35 cellular contexts compared by ENCODE assay signal in genomic region chr20:45212831-45213230, GRCh38. TPM values are rescaled to one million over a fixed set of nuclear protein-coding genes. Genes with fewer than 3 reads are reported as not detected.
"Had no signal": no experiment of that assay in that cellular context is flagged by ENCODE, and none has a peak within 500 bp of the region (broad histone marks: within the 10 kb centered on the region; RNA-seq: fewer than 3 reads in every experiment).

No MANE protein-coding gene starts in this region.

- FAIRE-seq: TTC549 had no signal

- H3K4me1 ChIP-seq: ascending aorta had no signal

- H3K9me3 ChIP-seq: ascending aorta had no signal

- H3K36me3 ChIP-seq: ascending aorta, cardiac muscle cell had no signal

- ATAC-seq: activated CD8-positive, alpha-beta T cell treated with anti-CD3 and anti-CD28 coated beads for 36 hours; activated naive CD8-positive, alpha-beta T cell treated with anti-CD3 and anti-CD28 coated beads, Interleukin-2, amount 50 U/mL, for 24 hours; activated T-cell treated with anti-CD3 and anti-CD28 coated beads, Interleukin-2, amount 50 U/mL, for 4 hours; activated T-cell treated with anti-CD3 and anti-CD28 coated beads, Interleukin-2, amount 50 U/mL, for 72 hours; activated T-helper 17 cell treated with anti-CD3 and anti-CD28 coated beads, Interleukin-2, amount 50 U/mL, for 72 hours had no signal

- H3K27me3 ChIP-seq: ascending aorta had no signal

- DNase-seq: activated B cell treated with CpG ODN at 0.5 μM for 24 hours; activated CD4-positive, alpha-beta memory T cell treated with anti-CD3 and anti-CD28 coated beads for 36 hours; activated CD4-positive, alpha-beta T cell treated with anti-CD3 and anti-CD28 coated beads for 4 hours; activated CD4-positive, alpha-beta T cell treated with anti-CD3 and anti-CD28 coated beads, Interleukin-2, amount 10 ng/mL, durations not matched to agents 24 days and 14 days; activated CD4-positive, alpha-beta T cell treated with anti-CD3 and anti-CD28 coated beads, Interleukin-2, amount 50 U/mL, for 1 hour; activated CD4-positive, alpha-beta T cell treated with anti-CD3 and anti-CD28 coated beads, Interleukin-2, amount 50 U/mL, for 4 hours; activated CD4-positive, CD25-positive, alpha-beta regulatory T cell treated with anti-CD3 and anti-CD28 coated beads, Interleukin-2, amount 50 U/mL, for 72 hours; activated CD8-positive, alpha-beta memory T cell treated with anti-CD3 and anti-CD28 coated beads, Interleukin-2, amount 50 U/mL, for 4 hours; activated CD8-positive, alpha-beta T cell treated with anti-CD3 and anti-CD28 coated beads for 36 hours; activated effector memory CD4-positive, alpha-beta T cell treated with anti-CD3 and anti-CD28 coated beads, Interleukin-2, amount 50 U/mL, for 16 hours; activated gamma-delta T cell treated with Interleukin-2 at 50 U/mL for 16 hours; activated naive CD4-positive, alpha-beta T cell; activated naive CD4-positive, alpha-beta T cell treated with anti-CD3 and anti-CD28 coated beads for 36 hours; activated naive CD8-positive, alpha-beta T cell treated with anti-CD3 and anti-CD28 coated beads, Interleukin-2, amount 10 ng/mL, durations not matched to agents 7 days and 5 days; activated naive CD8-positive, alpha-beta T cell treated with anti-CD3 and anti-CD28 coated beads, Interleukin-2, amount 50 U/mL, for 24 hours; activated T-cell treated with anti-CD3 and anti-CD28 coated beads for 4 hours; activated T-cell treated with anti-CD3 and anti-CD28 coated beads, Interleukin-2, amount 50 U/mL, for 1 hour; activated T-cell treated with anti-CD3 and anti-CD28 coated beads, Interleukin-2, amount 50 U/mL, for 4 hours; activated T-cell treated with anti-CD3 and anti-CD28 coated beads, Interleukin-2, amount 50 U/mL, for 72 hours; amygdala; anterior cingulate cortex; caudate nucleus; cerebellar nuclear complex; T-helper 2 cell; T-helper 9 cell had no signal

- H3K4me3 ChIP-seq: ascending aorta, cardiac muscle cell had no signal

- H3K27ac ChIP-seq: ascending aorta, cardiac muscle cell, VCaP had no signal

RNA-seq across cellular contexts. Expression of gene SEMG1, which starts 6.0 kb away (rescaled TPM):
- total RNA-seq: activated B cell treated with CpG ODN at 0.5 μM for 24 hours; activated CD4-positive, alpha-beta memory T cell treated with anti-CD3 and anti-CD28 coated beads for 36 hours; activated CD4-positive, alpha-beta T cell treated with anti-CD3 and anti-CD28 coated beads, Interleukin-2, amount 10 ng/mL, durations not matched to agents 24 days and 14 days; activated CD8-positive, alpha-beta memory T cell treated with anti-CD3 and anti-CD28 coated beads for 36 hours; activated CD8-positive, alpha-beta T cell treated with anti-CD3 and anti-CD28 coated beads for 36 hours; activated naive CD4-positive, alpha-beta T cell treated with anti-CD3 and anti-CD28 coated beads for 36 hours; activated naive CD8-positive, alpha-beta T cell treated with anti-CD3 and anti-CD28 coated beads, Interleukin-2, amount 10 ng/mL, durations not matched to agents 7 days and 5 days; activated T-cell treated with anti-CD3 and anti-CD28 coated beads, Interleukin-2, amount 50 U/mL, for 4 hours; activated T-cell treated with anti-CD3 and anti-CD28 coated beads, Interleukin-2, amount 50 U/mL, for 72 hours; activated T-helper 1 cell treated with anti-CD3 and anti-CD28 coated beads, Interleukin-12 subunit alpha, Interleukin-12 subunit beta, Interleukin-2, Interleukin-4 antibody, amounts not matched to agents 30 ng/mL and 10 ng/mL and 1 ng/mL, durations not matched to agents 14 hours and 24 hours and 36 hours; activated T-helper 17 cell treated with anti-CD3 and anti-CD28 coated beads, Interleukin-2, amount 50 U/mL, for 72 hours; ascending aorta; bronchial epithelial cell; cardiac muscle cell; chondrocyte had no signal
- polyA plus RNA-seq: adipose tissue, cardiac muscle cell had no signal

RNA-seq across cellular contexts. Expression of gene SEMG2, which starts 8.3 kb away (rescaled TPM):
- total RNA-seq: activated B cell treated with CpG ODN at 0.5 μM for 24 hours; activated CD4-positive, alpha-beta memory T cell treated with anti-CD3 and anti-CD28 coated beads for 36 hours; activated CD4-positive, alpha-beta T cell treated with anti-CD3 and anti-CD28 coated beads, Interleukin-2, amount 10 ng/mL, durations not matched to agents 24 days and 14 days; activated CD8-positive, alpha-beta memory T cell treated with anti-CD3 and anti-CD28 coated beads for 36 hours; activated CD8-positive, alpha-beta T cell treated with anti-CD3 and anti-CD28 coated beads for 36 hours; activated naive CD4-positive, alpha-beta T cell treated with anti-CD3 and anti-CD28 coated beads for 36 hours; activated naive CD8-positive, alpha-beta T cell treated with anti-CD3 and anti-CD28 coated beads, Interleukin-2, amount 10 ng/mL, durations not matched to agents 7 days and 5 days; activated T-cell treated with anti-CD3 and anti-CD28 coated beads, Interleukin-2, amount 50 U/mL, for 4 hours; activated T-cell treated with anti-CD3 and anti-CD28 coated beads, Interleukin-2, amount 50 U/mL, for 72 hours; activated T-helper 1 cell treated with anti-CD3 and anti-CD28 coated beads, Interleukin-12 subunit alpha, Interleukin-12 subunit beta, Interleukin-2, Interleukin-4 antibody, amounts not matched to agents 30 ng/mL and 10 ng/mL and 1 ng/mL, durations not matched to agents 14 hours and 24 hours and 36 hours; activated T-helper 17 cell treated with anti-CD3 and anti-CD28 coated beads, Interleukin-2, amount 50 U/mL, for 72 hours; ascending aorta; bronchial epithelial cell; cardiac muscle cell; chondrocyte had no signal
- polyA plus RNA-seq: adipose tissue, cardiac muscle cell had no signal

RNA-seq across cellular contexts. Expression of gene PI3, which starts 38.1 kb away (rescaled TPM):
- total RNA-seq: activated B cell treated with CpG ODN at 0.5 μM for 24 hours; activated CD4-positive, alpha-beta memory T cell treated with anti-CD3 and anti-CD28 coated beads for 36 hours; activated CD4-positive, alpha-beta T cell treated with anti-CD3 and anti-CD28 coated beads, Interleukin-2, amount 10 ng/mL, durations not matched to agents 24 days and 14 days; activated CD8-positive, alpha-beta memory T cell treated with anti-CD3 and anti-CD28 coated beads for 36 hours; activated CD8-positive, alpha-beta T cell treated with anti-CD3 and anti-CD28 coated beads for 36 hours; activated naive CD4-positive, alpha-beta T cell treated with anti-CD3 and anti-CD28 coated beads for 36 hours; activated naive CD8-positive, alpha-beta T cell treated with anti-CD3 and anti-CD28 coated beads, Interleukin-2, amount 10 ng/mL, durations not matched to agents 7 days and 5 days; activated T-cell treated with anti-CD3 and anti-CD28 coated beads, Interleukin-2, amount 50 U/mL, for 72 hours; activated T-helper 1 cell treated with anti-CD3 and anti-CD28 coated beads, Interleukin-12 subunit alpha, Interleukin-12 subunit beta, Interleukin-2, Interleukin-4 antibody, amounts not matched to agents 30 ng/mL and 10 ng/mL and 1 ng/mL, durations not matched to agents 14 hours and 24 hours and 36 hours; activated T-helper 17 cell treated with anti-CD3 and anti-CD28 coated beads, Interleukin-2, amount 50 U/mL, for 72 hours; ascending aorta; cardiac muscle cell; chondrocyte had no signal
- polyA plus RNA-seq: cardiac muscle cell had no signal

RNA-seq across cellular contexts. Expression of gene SLPI, which starts 41.5 kb away (rescaled TPM):
- total RNA-seq: activated B cell treated with CpG ODN at 0.5 μM for 24 hours; activated CD4-positive, alpha-beta memory T cell treated with anti-CD3 and anti-CD28 coated beads for 36 hours; activated CD4-positive, alpha-beta T cell treated with anti-CD3 and anti-CD28 coated beads, Interleukin-2, amount 10 ng/mL, durations not matched to agents 24 days and 14 days; activated CD8-positive, alpha-beta memory T cell treated with anti-CD3 and anti-CD28 coated beads for 36 hours; activated CD8-positive, alpha-beta T cell treated with anti-CD3 and anti-CD28 coated beads for 36 hours; activated naive CD4-positive, alpha-beta T cell treated with anti-CD3 and anti-CD28 coated beads for 36 hours; activated naive CD8-positive, alpha-beta T cell treated with anti-CD3 and anti-CD28 coated beads, Interleukin-2, amount 10 ng/mL, durations not matched to agents 7 days and 5 days; activated T-cell treated with anti-CD3 and anti-CD28 coated beads, Interleukin-2, amount 50 U/mL, for 72 hours; activated T-helper 1 cell treated with anti-CD3 and anti-CD28 coated beads, Interleukin-12 subunit alpha, Interleukin-12 subunit beta, Interleukin-2, Interleukin-4 antibody, amounts not matched to agents 30 ng/mL and 10 ng/mL and 1 ng/mL, durations not matched to agents 14 hours and 24 hours and 36 hours; activated T-helper 17 cell treated with anti-CD3 and anti-CD28 coated beads, Interleukin-2, amount 50 U/mL, for 72 hours; cardiac muscle cell had no signal
